ENCODE assay signal across 7 cellular contexts in genomic region chr17:7237761-7238417, GRCh38. TPM values are rescaled to one million over a fixed set of nuclear protein-coding genes. Genes with fewer than 3 reads are reported as not detected.
A peak's percentile ranks its signal among the peaks of the same experiment; 100 is the strongest.
DNase-seq lines count a peak whose midpoint lies in the region; ATAC-seq and TF ChIP-seq lines count a peak whose summit lies in the region.

No MANE protein-coding gene starts in this region.

- peak overlapping the region in 58 of 59 donors; percentile 50 to 100 (median 84) for H3K27ac ChIP-seq in dorsolateral prefrontal cortex
- peak overlapping the region; percentile 88 for H3K27ac ChIP-seq in lower lobe of right lung

- TF ChIP-seq CTCF in dorsolateral prefrontal cortex (IDR thresholded peaks at IDR 0.05 in 54 of 56, conservative IDR thresholded peaks at IDR 0.05 in 2 of 56; ENCODE audit: low read depth in 1 of 56, partially characterized antibody in 56 of 56) (no peak), lower lobe of right lung (IDR thresholded peaks at IDR 0.05) (no peak)

- DNase-seq in NCI-H146 treated with DMSO at 0.1 percent for 48 hours (lab: John Stamatoyannopoulos, UW; ENCODE audit: unreplicated experiment): peak; percentile 16
- DNase-seq in activated CD4-positive, alpha-beta T cell treated with anti-CD3 and anti-CD28 coated beads, Interleukin-2, amount 50 U/mL, for 4 hours: peak; percentile 81 to 85
- DNase-seq in dorsolateral prefrontal cortex: peak in 8 of 10 donors; percentile 48 to 78 (median 64)
- peak; percentile 90 for DNase-seq in lower lobe of right lung
- DNase-seq in stimulated activated CD4-positive, alpha-beta T cell treated with anti-CD3 and anti-CD28 coated beads, TNF-alpha, amount 100 ng/mL, for 4 hours (ENCODE audit: low read depth in 3 of 3): peak; percentile 79 to 84 (median 79)
- no peak for DNase-seq in COLO829 (ENCODE audit: low spot score)

- peaks cover 40% of the 10 kb centered on the region for H3K36me3 ChIP-seq in lower lobe of right lung

- H3K27me3 ChIP-seq in dorsolateral prefrontal cortex: no peaks in the 10 kb centered on the region
- no peaks in the 10 kb centered on the region for H3K27me3 ChIP-seq in lower lobe of right lung (ENCODE audit: low read depth)

- H3K4me3 ChIP-seq in dorsolateral prefrontal cortex (peak overlapping the region; percentile 43 to 100 (median 95)), lower lobe of right lung (peak overlapping the region; percentile 97)

- no peaks in the 10 kb centered on the region for H3K9me3 ChIP-seq in lower lobe of right lung

- intact Hi-C loops in dorsolateral prefrontal cortex (cut with DNase I): no loop called here
- intact Hi-C loops in lower lobe of right lung (cut with DNase I): no loop called here

- ATAC-seq in GM18505 (IDR thresholded peaks at IDR 0.05; ENCODE audit: unreplicated experiment): no peak
- ATAC-seq in lower lobe of right lung: peak; percentile 25

- H3K4me1 ChIP-seq in lower lobe of right lung: peaks cover 52% of the 10 kb centered on the region

- TF ChIP-seq POLR2A in GM18505 (IDR thresholded peaks at IDR 0.05; ENCODE audit: borderline replicate concordance, extremely low read depth, insufficient read depth, insufficient read length): peak; percentile 52

RNA-seq across cellular contexts. Expression of gene PHF23, which starts 1.4 kb away (rescaled TPM):
- total RNA-seq in dorsolateral prefrontal cortex: 10 to 100 TPM; 21.3 to 54.1 (median 37.2) TPM
- 33.9 TPM for total RNA-seq in lower lobe of right lung

RNA-seq across cellular contexts. Expression of gene DVL2, which starts 3.6 kb away (rescaled TPM):
- total RNA-seq in dorsolateral prefrontal cortex (10 to 100 TPM; 31.9 to 83.9 (median 51.7) TPM), lower lobe of right lung (46.4 TPM)

RNA-seq across cellular contexts. Expression of gene GABARAP, which starts 4.4 kb away (rescaled TPM):
- total RNA-seq in dorsolateral prefrontal cortex (100 to 1,000 TPM; 350 to 533 (median 438) TPM), lower lobe of right lung (587 TPM)

RNA-seq across cellular contexts. Expression of gene CTDNEP1, which starts 13.6 kb away (rescaled TPM):
- total RNA-seq in dorsolateral prefrontal cortex (100 to 1,000 TPM in 47 of 120 experiments, 10 to 100 TPM in 73; 77.6 to 126 (median 98.2) TPM), lower lobe of right lung (140 TPM)

RNA-seq across cellular contexts. Expression of gene ELP5, which starts 14.1 kb away (rescaled TPM):
- total RNA-seq in dorsolateral prefrontal cortex: 10 to 100 TPM; 25.8 to 51.7 (median 36.8) TPM
- total RNA-seq in lower lobe of right lung: 33.2 TPM
